ENCODE assay signal across 32 cellular contexts in genomic region chr3:110267304-110267703, GRCh38.
"Had no signal": no experiment of that assay in that cellular context is flagged by ENCODE, and none has a peak within 500 bp of the region (broad histone marks: within the 10 kb centered on the region; RNA-seq: fewer than 3 reads in every experiment).

No MANE protein-coding gene starts in this region.

- H3K36me3 ChIP-seq: esophagus squamous epithelium, heart right ventricle, left ventricle myocardium inferior, ovary, sigmoid colon, thyroid gland, upper lobe of left lung, WERI-Rb-1 had no signal

- H3K4me1 ChIP-seq: esophagus squamous epithelium, heart right ventricle, left ventricle myocardium inferior, sigmoid colon, upper lobe of left lung had no signal

- H3K9me3 Mint-ChIP-seq: activated naive CD4-positive, alpha-beta T cell treated with anti-CD3 and anti-CD28 coated beads, Interleukin-2, amount 50 U/mL, for 24 hours; activated naive CD8-positive, alpha-beta T cell treated with anti-CD3 and anti-CD28 coated beads, Interleukin-2, amount 50 U/mL, for 24 hours; activated T-helper 2 cell treated with anti-CD3 and anti-CD28 coated beads, Interferon-gamma antibody, Interleukin-2, Interleukin-4, amounts not matched to agents 10 μg/mL and 5 μg/mL and 100 μg/mL, durations not matched to agents 14 hours and 24 hours and 36 hours; nephron; stimulated activated memory B cell treated with anti-CD40 and anti-IgM and Interleukin-4, amounts not matched to agents 10 μg/mL and 1 μg/mL and 100 μg/mL, for 72 hours; stimulated activated naive CD8-positive, alpha-beta T cell treated with anti-CD3 and anti-CD28 coated beads, Interleukin-15, amount 100 ng/mL, for 72 hours had no signal

- H3K4me3 ChIP-seq: esophagus squamous epithelium, heart right ventricle, left ventricle myocardium inferior, lung, ovary, sigmoid colon, thyroid gland, upper lobe of left lung had no signal

- H3K4me3 Mint-ChIP-seq: activated CD8-positive, alpha-beta memory T cell treated with anti-CD3 and anti-CD28 coated beads, Interleukin-2, amount 10 ng/mL, durations not matched to agents 7 days and 5 days; activated CD8-positive, alpha-beta T cell treated with anti-CD3 and anti-CD28 coated beads, Interleukin-2, amount 10 ng/mL, durations not matched to agents 7 days and 5 days; activated naive CD4-positive, alpha-beta T cell treated with anti-CD3 and anti-CD28 coated beads, Interleukin-2, amount 50 U/mL, for 24 hours; activated naive CD8-positive, alpha-beta T cell treated with anti-CD3 and anti-CD28 coated beads, Interleukin-2, amount 50 U/mL, for 24 hours; nephron; stimulated activated memory B cell treated with anti-CD40 and anti-IgM and Interleukin-4, amounts not matched to agents 10 μg/mL and 1 μg/mL and 100 μg/mL, for 72 hours; stimulated activated naive CD8-positive, alpha-beta T cell treated with anti-CD3 and anti-CD28 coated beads, Interleukin-15, amount 100 ng/mL, for 72 hours; T-helper 17 cell had no signal

- H3K9me3 ChIP-seq: esophagus squamous epithelium, heart right ventricle, left ventricle myocardium inferior, ovary, sigmoid colon, thyroid gland, upper lobe of left lung had no signal

- H3K27me3 ChIP-seq: esophagus squamous epithelium, heart right ventricle, ovary, sigmoid colon, thyroid gland, upper lobe of left lung had no signal

- H3K36me3 Mint-ChIP-seq: activated CD8-positive, alpha-beta memory T cell treated with anti-CD3 and anti-CD28 coated beads, Interleukin-2, amount 10 ng/mL, durations not matched to agents 7 days and 5 days; activated naive CD4-positive, alpha-beta T cell treated with anti-CD3 and anti-CD28 coated beads, Interleukin-2, amount 50 U/mL, for 24 hours; stimulated activated memory B cell treated with anti-CD40 and anti-IgM and Interleukin-4, amounts not matched to agents 10 μg/mL and 1 μg/mL and 100 μg/mL, for 72 hours had no signal

- DNase-seq: activated CD4-positive, alpha-beta T cell treated with anti-CD3 and anti-CD28 coated beads, Interleukin-2, amount 50 U/mL, for 1 hour; activated CD4-positive, CD25-positive, alpha-beta regulatory T cell treated with anti-CD3 and anti-CD28 coated beads, Interleukin-2, amount 50 U/mL, for 72 hours; activated CD8-positive, alpha-beta memory T cell treated with anti-CD3 and anti-CD28 coated beads, Interleukin-2, amount 10 ng/mL, durations not matched to agents 7 days and 5 days; activated CD8-positive, alpha-beta T cell treated with anti-CD3 and anti-CD28 coated beads, Interleukin-2, amount 10 ng/mL, durations not matched to agents 7 days and 5 days; activated naive CD8-positive, alpha-beta T cell treated with anti-CD3 and anti-CD28 coated beads, Interleukin-2, amount 50 U/mL, for 24 hours; activated T-cell treated with anti-CD3 and anti-CD28 coated beads, Interleukin-2, amount 50 U/mL, for 48 hours; amygdala; caudate nucleus; effector CD4-positive, alpha-beta T cell; esophagus squamous epithelium; foreskin melanocyte; heart right ventricle; left ventricle myocardium inferior; ovary; sigmoid colon; small intestine; stimulated activated CD4-positive, alpha-beta T cell treated with anti-CD3 and anti-CD28 coated beads, Interleukin-1b, Interleukin-23, amount 100 ng/mL, for 48 hours; stimulated activated CD4-positive, alpha-beta T cell treated with anti-CD3 and anti-CD28 coated beads, Interleukin-4, amount 100 ng/mL, for 4 hours; stimulated activated CD8-positive, alpha-beta memory T cell treated with anti-CD3 and anti-CD28 coated beads, Interleukin-4, amount 100 ng/mL, for 48 hours; stimulated activated naive CD8-positive, alpha-beta T cell treated with anti-CD3 and anti-CD28 coated beads, Interleukin-15, amount 100 ng/mL, for 72 hours; T-helper 17 cell; T1000; thyroid gland; upper lobe of left lung; WERI-Rb-1 had no signal

- H3K4me1 Mint-ChIP-seq: activated CD8-positive, alpha-beta memory T cell treated with anti-CD3 and anti-CD28 coated beads, Interleukin-2, amount 10 ng/mL, durations not matched to agents 7 days and 5 days; activated naive CD4-positive, alpha-beta T cell treated with anti-CD3 and anti-CD28 coated beads, Interleukin-2, amount 50 U/mL, for 24 hours; activated naive CD8-positive, alpha-beta T cell treated with anti-CD3 and anti-CD28 coated beads, Interleukin-2, amount 50 U/mL, for 24 hours; nephron; stimulated activated memory B cell treated with anti-CD40 and anti-IgM and Interleukin-4, amounts not matched to agents 10 μg/mL and 1 μg/mL and 100 μg/mL, for 72 hours; stimulated activated naive CD8-positive, alpha-beta T cell treated with anti-CD3 and anti-CD28 coated beads, Interleukin-15, amount 100 ng/mL, for 72 hours had no signal

- H3K27ac ChIP-seq: epithelial cell of prostate, esophagus squamous epithelium, heart right ventricle, left ventricle myocardium inferior, ovary, sigmoid colon, upper lobe of left lung, WERI-Rb-1 had no signal

- ATAC-seq: activated CD8-positive, alpha-beta memory T cell treated with anti-CD3 and anti-CD28 coated beads, Interleukin-2, amount 10 ng/mL, durations not matched to agents 7 days and 5 days; activated CD8-positive, alpha-beta T cell treated with anti-CD3 and anti-CD28 coated beads, Interleukin-2, amount 10 ng/mL, durations not matched to agents 7 days and 5 days; activated naive CD8-positive, alpha-beta T cell treated with anti-CD3 and anti-CD28 coated beads, Interleukin-2, amount 50 U/mL, for 24 hours; heart right ventricle; stimulated activated memory B cell treated with anti-CD40 and anti-IgM and Interleukin-4, amounts not matched to agents 10 μg/mL and 1 μg/mL and 100 μg/mL, for 72 hours; stimulated activated naive CD8-positive, alpha-beta T cell treated with anti-CD3 and anti-CD28 coated beads, Interleukin-15, amount 100 ng/mL, for 72 hours; T-helper 17 cell had no signal

- H3K27ac Mint-ChIP-seq: activated CD8-positive, alpha-beta memory T cell treated with anti-CD3 and anti-CD28 coated beads, Interleukin-2, amount 10 ng/mL, durations not matched to agents 7 days and 5 days; activated CD8-positive, alpha-beta T cell treated with anti-CD3 and anti-CD28 coated beads, Interleukin-2, amount 10 ng/mL, durations not matched to agents 7 days and 5 days; activated naive CD4-positive, alpha-beta T cell treated with anti-CD3 and anti-CD28 coated beads, Interleukin-2, amount 50 U/mL, for 24 hours; activated naive CD8-positive, alpha-beta T cell treated with anti-CD3 and anti-CD28 coated beads, Interleukin-2, amount 50 U/mL, for 24 hours; activated T-helper 2 cell treated with anti-CD3 and anti-CD28 coated beads, Interferon-gamma antibody, Interleukin-2, Interleukin-4, amounts not matched to agents 10 μg/mL and 5 μg/mL and 100 μg/mL, durations not matched to agents 14 hours and 24 hours and 36 hours; nephron; progenitor cell of endocrine pancreas; stimulated activated memory B cell treated with anti-CD40 and anti-IgM and Interleukin-4, amounts not matched to agents 10 μg/mL and 1 μg/mL and 100 μg/mL, for 72 hours; T-helper 17 cell had no signal

- H3K27me3 Mint-ChIP-seq: activated CD8-positive, alpha-beta memory T cell treated with anti-CD3 and anti-CD28 coated beads, Interleukin-2, amount 10 ng/mL, durations not matched to agents 7 days and 5 days; activated naive CD4-positive, alpha-beta T cell treated with anti-CD3 and anti-CD28 coated beads, Interleukin-2, amount 50 U/mL, for 24 hours; activated naive CD8-positive, alpha-beta T cell treated with anti-CD3 and anti-CD28 coated beads, Interleukin-2, amount 50 U/mL, for 24 hours; progenitor cell of endocrine pancreas; stimulated activated memory B cell treated with anti-CD40 and anti-IgM and Interleukin-4, amounts not matched to agents 10 μg/mL and 1 μg/mL and 100 μg/mL, for 72 hours; stimulated activated naive CD8-positive, alpha-beta T cell treated with anti-CD3 and anti-CD28 coated beads, Interleukin-15, amount 100 ng/mL, for 72 hours; T-helper 17 cell had no signal
